In genomic region chr9:34072868-34073590, GRCh38 we compare ENCODE assay signal across 8 cellular contexts. TPM values are rescaled to one million over a fixed set of nuclear protein-coding genes. Genes with fewer than 3 reads are reported as not detected.
DNase-seq lines count a peak whose midpoint lies in the region; ATAC-seq, FAIRE-seq and TF ChIP-seq lines count a peak whose summit lies in the region.

No MANE protein-coding gene starts in this region.

- H3K9me3 Mint-ChIP-seq in neural progenitor cell: no peaks in the 10 kb centered on the region

- H3K27ac Mint-ChIP-seq in neural progenitor cell: no peak overlapping the region

- no peaks in the 10 kb centered on the region for H3K36me3 Mint-ChIP-seq in neural progenitor cell

- no peak overlapping the region for H3K27ac ChIP-seq in endothelial cell of umbilical vein (ENCODE audit: insufficient read depth, low read depth, low read length)
- H3K27ac ChIP-seq in neural progenitor cell: no peak overlapping the region

- H3K4me3 ChIP-seq in BJ (ENCODE audit: low read depth, low read length): no peak overlapping the region
- H3K4me3 ChIP-seq in Loucy (ENCODE audit: low read length, poor library complexity, severe bottlenecking): no peak overlapping the region
- no peak overlapping the region for H3K4me3 ChIP-seq in endothelial cell of umbilical vein (replicated peaks in 1 of 3; ENCODE audit: insufficient read depth in 1 of 3, low read depth in 1 of 3, low read length in 3 of 3)
- H3K4me3 ChIP-seq in neural progenitor cell: no peak overlapping the region

- intact Hi-C loops in endothelial cell of umbilical vein (cut with micrococcal nuclease): loop anchor here (5.0 kb wide), 1 partner anchor 241 kb away; no protein-coding TSS in a partner anchor

- CTCF ChIA-PET in BJ (lab: Yijun Ruan, JAX): interaction anchor here (0.9 to 3.4 kb wide), 23 partner anchors 8 to 351 kb away, joined by 3 to 36 read pairs (median 7); partner anchors contain the start of gene UBAP2
- CTCF ChIA-PET in endothelial cell of umbilical vein (lab: Charles Lee): interaction anchor here (0.6 to 4.7 kb wide), 25 partner anchors 12 to 338 kb away, joined by 3 to 74 read pairs (median 5); partner anchors contain the start of gene UBAP2

- H3K27me3 ChIP-seq in BJ (ENCODE audit: control insufficient read depth, insufficient read depth, low read length) (no peaks in the 10 kb centered on the region), Loucy (ENCODE audit: insufficient read depth, low read length, poor library complexity, severe bottlenecking) (no peaks in the 10 kb centered on the region), endothelial cell of umbilical vein (ENCODE audit: control insufficient read depth in 2 of 2, insufficient read depth in 2 of 2, low read length in 2 of 2) (no peaks in the 10 kb centered on the region), neural progenitor cell (no peaks in the 10 kb centered on the region)

- POLR2A ChIA-PET in BJ (lab: Charles Lee) (no interaction called here), endothelial cell of umbilical vein (lab: Charles Lee) (interaction anchor here (0.6 to 1.5 kb wide), 2 partner anchors 10 to 24 kb away, joined by 3 to 5 read pairs; no protein-coding TSS in a partner anchor)

- no TSS peak for BruUV-seq in endothelial cell of umbilical vein (replicated peaks; lab: Mats Ljungman, UMichigan)

- H4K20me1 ChIP-seq in Loucy (ENCODE audit: insufficient read depth, low read length, poor library complexity, severe bottlenecking): no peaks in the 10 kb centered on the region
- no peaks in the 10 kb centered on the region for H4K20me1 ChIP-seq in endothelial cell of umbilical vein (replicated peaks; ENCODE audit: control insufficient read depth, extremely low read depth, insufficient read depth, low read length)
- H4K20me1 ChIP-seq in neural progenitor cell (ENCODE audit: low read depth): no peaks in the 10 kb centered on the region

- peaks cover 3% of the 10 kb centered on the region for H3K4me1 Mint-ChIP-seq in neural progenitor cell

- no peak overlapping the region for H3K4me2 ChIP-seq in Loucy (ENCODE audit: low read depth, low read length, poor library complexity, severe bottlenecking)
- no peak overlapping the region for H3K4me2 ChIP-seq in endothelial cell of umbilical vein (ENCODE audit: insufficient read depth, low read length)
- H3K4me2 ChIP-seq in neural progenitor cell: no peak overlapping the region

- peak overlapping the region; percentile 9 for H3K9ac ChIP-seq in Loucy (ENCODE audit: low read depth, low read length, poor library complexity, severe bottlenecking)
- H3K9ac ChIP-seq in endothelial cell of umbilical vein (replicated peaks; ENCODE audit: extremely low read depth, insufficient read depth, low read length): no peak overlapping the region
- H3K9ac ChIP-seq in neural progenitor cell: no peak overlapping the region

- no peaks in the 10 kb centered on the region for H3K4me1 ChIP-seq in Loucy (ENCODE audit: insufficient read depth, low read length, poor library complexity, severe bottlenecking)
- H3K4me1 ChIP-seq in endothelial cell of umbilical vein (ENCODE audit: control insufficient read depth, extremely low read depth, insufficient read depth, low read length): no peaks in the 10 kb centered on the region
- H3K4me1 ChIP-seq in neural progenitor cell: no peaks in the 10 kb centered on the region

- H2AFZ ChIP-seq in Loucy (ENCODE audit: low read length) (peak overlapping the region; percentile 51; the same call in 1 of the 2 replicates), endothelial cell of umbilical vein (ENCODE audit: low read depth, low read length) (peak overlapping the region; percentile 45), neural progenitor cell (replicated peaks) (peak overlapping the region; percentile 96)

- FAIRE-seq in endothelial cell of umbilical vein (lab: Jason Lieb, UNC): peak; percentile 21
- FAIRE-seq in D721Med (lab: Jason Lieb, UNC): no peak

- DNase-seq in BJ (ENCODE audit: low read depth): peak; percentile 60
- no peak for DNase-seq in endothelial cell of umbilical vein (ENCODE audit: low read depth, low spot score)
- DNase-seq in neural progenitor cell (ENCODE audit: low spot score): no peak
- no peak for DNase-seq in DMS114 treated with DMSO at 0.1 percent for 48 hours (lab: John Stamatoyannopoulos, UW; ENCODE audit: unreplicated experiment)
- no peak for DNase-seq in D721Med (ENCODE audit: insufficient read length, low spot score)
- DNase-seq in middle frontal gyrus (ENCODE audit: extremely low spot score, low spot score): no peak

- TF ChIP-seq POLR2A in endothelial cell of umbilical vein (IDR thresholded peaks at IDR 0.05; ENCODE audit: low read depth, low read length): no peak

- no peaks in the 10 kb centered on the region for H3K9me2 ChIP-seq in Loucy (replicated peaks; ENCODE audit: low read depth, low read length)

- no peak overlapping the region for H3K4me3 Mint-ChIP-seq in neural progenitor cell

- H3K36me3 ChIP-seq in BJ (ENCODE audit: control insufficient read depth, insufficient read depth, low read length) (no peaks in the 10 kb centered on the region), Loucy (ENCODE audit: insufficient read depth, low read length) (no peaks in the 10 kb centered on the region), endothelial cell of umbilical vein (ENCODE audit: control insufficient read depth in 2 of 2, extremely low read depth in 1 of 2, insufficient read depth in 2 of 2, low read length in 2 of 2) (no peaks in the 10 kb centered on the region), neural progenitor cell (no peaks in the 10 kb centered on the region)

- ATAC-seq in HG02623 (IDR thresholded peaks at IDR 0.05; ENCODE audit: unreplicated experiment): no peak

- no peaks in the 10 kb centered on the region for H3F3A ChIP-seq in Loucy (ENCODE audit: low read depth)
- H3F3A ChIP-seq in neural progenitor cell (ENCODE audit: low read depth): peaks cover 5% of the 10 kb centered on the region

- TF ChIP-seq CTCF in BJ (IDR thresholded peaks at IDR 0.05; ENCODE audit: insufficient read depth, low read depth, low read length) (no peak), Loucy (conservative IDR thresholded peaks at IDR 0.05; ENCODE audit: low read length) (no peak), endothelial cell of umbilical vein (IDR thresholded peaks at IDR 0.05; ENCODE audit: extremely low read depth in 1 of 2, insufficient read depth in 1 of 2, low read depth in 1 of 2, low read length in 2 of 2) (no peak), neural progenitor cell (IDR thresholded peaks at IDR 0.05) (no peak), D721Med (IDR thresholded peaks at IDR 0.05; ENCODE audit: insufficient read depth, missing control alignments) (no peak)

- dilution Hi-C loops in endothelial cell of umbilical vein (cut with MboI; ENCODE audit: extremely low pct_ligation_motif_present, low sequenced_read_pairs): no loop called here

- no peaks in the 10 kb centered on the region for H3K9me1 ChIP-seq in endothelial cell of umbilical vein (replicated peaks; ENCODE audit: control insufficient read depth, extremely low read depth, insufficient read depth, low read length)

- H3K79me2 ChIP-seq in Loucy (ENCODE audit: insufficient read depth, low read length) (no peaks in the 10 kb centered on the region), endothelial cell of umbilical vein (ENCODE audit: control insufficient read depth, insufficient read depth, low read length) (no peaks in the 10 kb centered on the region), neural progenitor cell (ENCODE audit: low read depth) (no peaks in the 10 kb centered on the region)

- H3K27me3 Mint-ChIP-seq in neural progenitor cell (ENCODE audit: insufficient read depth, low read depth): peaks cover 2% of the 10 kb centered on the region

- H3K9me3 ChIP-seq in Loucy (ENCODE audit: insufficient read depth, low read depth, low read length) (no peaks in the 10 kb centered on the region), endothelial cell of umbilical vein (replicated peaks; ENCODE audit: control insufficient read depth, insufficient read depth, low read length) (no peaks in the 10 kb centered on the region), neural progenitor cell (ENCODE audit: low read depth) (no peaks in the 10 kb centered on the region)

TF ChIP-seq in endothelial cell of umbilical vein, 7 proteins besides CTCF, POLR2A, EP300 and RAD21 (continues in another document):
- no peak for TF ChIP-seq EZH2 (IDR thresholded peaks at IDR 0.05; ENCODE audit: borderline replicate concordance, low read depth, low read length, severe bottlenecking)
- TF ChIP-seq MAX (IDR thresholded peaks at IDR 0.05; ENCODE audit: insufficient read depth, insufficient read length): no peak
- TF ChIP-seq POLR2AphosphoS5 (IDR thresholded peaks at IDR 0.05; ENCODE audit: insufficient read depth, low read depth, low read length): no peak
- TF ChIP-seq JUN (IDR thresholded peaks at IDR 0.05; ENCODE audit: borderline replicate concordance, insufficient read depth, insufficient read length, low read depth): no peak

RNA-seq across cellular contexts. Expression of gene UBAP2, which starts 24.3 kb away (rescaled TPM):
- polyA plus RNA-seq in BJ (2011; rRNA removed) (11.6 and 18.9 TPM in 2 replicates), endothelial cell of umbilical vein (43.2 and 43.3 TPM in 2 replicates)
- polyA minus RNA-seq in BJ (2011; rRNA and poly(A)+ RNA removed): 18.2 and 23.3 TPM in 2 replicates
- total RNA-seq in endothelial cell of umbilical vein (54.1 and 55.8 TPM in 2 replicates), neural progenitor cell (ENCODE audit: low replicate concordance) (24.3 and 28.8 TPM in 2 replicates)
- 23.8 and 25.5 TPM in 2 replicates for polyA plus RNA-seq in endothelial cell of umbilical vein (2011; cell fraction: cytosol; rRNA removed)
- 71.5 and 72.8 TPM in 2 replicates for polyA plus RNA-seq in endothelial cell of umbilical vein (2011; cell fraction: nucleus; rRNA removed)
- 35.5 and 35.9 TPM in 2 replicates for polyA plus RNA-seq in endothelial cell of umbilical vein (2012)
- polyA minus RNA-seq in endothelial cell of umbilical vein: 33.5 and 33.7 TPM in 2 replicates
- polyA minus RNA-seq in endothelial cell of umbilical vein (2011; cell fraction: cytosol; rRNA and poly(A)+ RNA removed): 25.2 TPM
- polyA minus RNA-seq in endothelial cell of umbilical vein (2011; cell fraction: nucleus; rRNA and poly(A)+ RNA removed): 49.4 and 61.2 TPM in 2 replicates

RNA-seq across cellular contexts. Expression of gene DCAF12, which starts 53.5 kb away (rescaled TPM):
- polyA plus RNA-seq in BJ (2011; rRNA removed): 29.4 and 37.0 TPM in 2 replicates
- polyA minus RNA-seq in BJ (2011; rRNA and poly(A)+ RNA removed): 22.6 and 30.4 TPM in 2 replicates
- 28.2 and 28.4 TPM in 2 replicates for total RNA-seq in endothelial cell of umbilical vein
- polyA plus RNA-seq in endothelial cell of umbilical vein: 26.0 and 26.2 TPM in 2 replicates
- polyA plus RNA-seq in endothelial cell of umbilical vein (2011; cell fraction: cytosol; rRNA removed): 23.5 and 24.4 TPM in 2 replicates
- polyA plus RNA-seq in endothelial cell of umbilical vein (2011; cell fraction: nucleus; rRNA removed): 21.5 and 23.9 TPM in 2 replicates
- polyA plus RNA-seq in endothelial cell of umbilical vein (2012): 16.7 and 20.6 TPM in 2 replicates
- 84.1 and 100 TPM in 2 replicates for polyA minus RNA-seq in endothelial cell of umbilical vein
- 32.8 TPM for polyA minus RNA-seq in endothelial cell of umbilical vein (2011; cell fraction: cytosol; rRNA and poly(A)+ RNA removed)
- polyA minus RNA-seq in endothelial cell of umbilical vein (2011; cell fraction: nucleus; rRNA and poly(A)+ RNA removed): 16.4 and 24.3 TPM in 2 replicates
- 37.6 and 41.0 TPM in 2 replicates for total RNA-seq in neural progenitor cell (ENCODE audit: low replicate concordance)

Comparison
In these comparisons a context has a peak if more than half of its experiments do, and no peak if none do; other contexts are left out.
1. H2AFZ ChIP-seq: peak in every context shown above with its lines; median percentile 96 in neural progenitor cell; 51 in Loucy; 45 in endothelial cell of umbilical vein.